In the genomic region with DNA sequence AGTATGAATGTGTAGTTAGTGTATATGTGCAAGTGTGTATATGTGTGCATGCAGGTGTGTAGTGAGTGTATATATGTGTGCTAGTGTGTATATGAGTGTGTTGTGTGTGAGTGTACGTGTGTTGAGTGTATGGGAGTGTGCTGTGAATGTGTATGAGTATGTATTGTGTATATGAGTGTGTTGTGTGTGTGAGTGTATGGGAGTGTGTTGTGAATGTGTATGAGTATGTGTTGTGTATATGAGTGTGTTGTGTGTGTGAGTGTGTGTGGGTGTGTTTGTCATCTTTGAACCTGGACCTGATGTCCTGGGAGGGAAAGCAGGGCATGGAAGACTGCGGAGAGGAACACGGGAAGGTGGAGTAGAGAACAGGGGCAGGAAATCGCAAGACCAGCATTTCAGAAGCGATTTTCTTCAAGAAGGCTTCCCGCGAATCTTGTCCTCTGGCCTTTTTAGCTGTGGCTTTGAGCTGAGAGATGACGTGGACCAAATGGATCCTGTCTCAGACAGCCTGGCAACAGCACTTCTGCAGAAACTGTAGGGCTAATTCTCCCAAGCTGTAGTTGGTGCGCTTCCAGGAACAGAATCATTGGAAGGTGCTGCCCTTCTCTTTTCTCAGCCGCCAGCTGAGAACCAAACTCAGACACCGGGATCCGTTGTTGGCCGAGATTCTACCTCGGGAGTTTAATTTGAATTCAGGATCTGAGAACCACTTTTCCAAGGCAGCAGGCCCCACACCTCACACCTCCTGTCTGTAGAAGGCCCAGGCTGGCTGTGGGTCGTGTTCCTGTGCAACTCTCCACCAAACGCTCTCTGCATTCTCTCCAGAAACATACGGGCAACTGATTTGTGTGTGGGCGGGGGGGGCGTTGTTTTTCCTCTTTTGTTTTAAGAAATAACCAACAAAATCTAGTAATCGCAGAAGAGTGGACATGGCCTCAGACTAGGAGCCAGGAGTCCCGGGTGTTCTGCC, we compare ENCODE assay signal across 8 cellular contexts.
DNase-seq lines count a peak whose midpoint lies in the region; ATAC-seq and TF ChIP-seq lines count a peak whose summit lies in the region.

No MANE protein-coding gene starts in this region.

- peak overlapping the region; percentile 99 for H2BK15ac ChIP-seq in IMR-90 (ENCODE audit: low read depth, low read length)

- H3K27me3 ChIP-seq in IMR-90 (ENCODE audit: control insufficient read depth, insufficient read depth, low read length), result no peaks in the 10 kb centered on the region
- no peaks in the 10 kb centered on the region for H3K27me3 ChIP-seq in liver (ENCODE audit: control insufficient read depth in 4 of 4, insufficient read depth in 4 of 4, low read length in 3 of 4)
- H3K27me3 ChIP-seq in testis, result no peaks in the 10 kb centered on the region

- H3K4me3 ChIP-seq in IMR-90 (ENCODE audit: insufficient read depth, low read depth, low read length) (no peak overlapping the region; the same call in 1 of the 2 replicates), choroid plexus epithelial cell (ENCODE audit: low read depth, low read length) (no peak overlapping the region), liver (ENCODE audit: low read depth in 1 of 3, low read length in 3 of 3) (no peak overlapping the region), testis (no peak overlapping the region)

- H3K9ac ChIP-seq in IMR-90 (ENCODE audit: low read depth, low read length) (peak overlapping the region; percentile 60), liver (ENCODE audit: low read depth in 1 of 2, low read length in 2 of 2) (no peak overlapping the region)

- peak overlapping the region; percentile 59 for H2AK9ac ChIP-seq in IMR-90 (replicated peaks; ENCODE audit: low read depth, low read length, poor library complexity)

- H4K8ac ChIP-seq in IMR-90 (ENCODE audit: low read depth in 2 of 2, low read length in 2 of 2), result peak overlapping the region; percentile 58 to 89

- no peak for TF ChIP-seq POLR2A in IMR-90 (IDR thresholded peaks at IDR 0.05; ENCODE audit: low read depth, low read length)
- no peak for TF ChIP-seq POLR2A in testis (IDR thresholded peaks at IDR 0.05)

- H2BK5ac ChIP-seq in IMR-90 (ENCODE audit: low read depth, low read length, poor library complexity, severe bottlenecking), result peak overlapping the region; percentile 98

- no peaks in the 10 kb centered on the region for H3K9me3 ChIP-seq in IMR-90 (ENCODE audit: control insufficient read depth, insufficient read depth, low read length)
- no peaks in the 10 kb centered on the region for H3K9me3 ChIP-seq in liver (ENCODE audit: control insufficient read depth in 4 of 4, low read length in 3 of 4)
- no peaks in the 10 kb centered on the region for H3K9me3 ChIP-seq in testis

- H4K20me1 ChIP-seq in IMR-90 (ENCODE audit: insufficient read depth, low read length), result peaks cover 3% of the 10 kb centered on the region; the same call in 1 of the 2 replicates

- H3K27ac ChIP-seq in IMR-90 (ENCODE audit: insufficient read depth, low read length), result peak overlapping the region; percentile 86
- no peak overlapping the region for H3K27ac ChIP-seq in liver (ENCODE audit: low read depth in 1 of 2, low read length in 2 of 2)
- peak overlapping the region in 1 of 2 donors; percentile 32 for H3K27ac ChIP-seq in testis

- BruUV-seq in IMR-90 (replicated peaks; lab: Mats Ljungman, UMichigan), result no TSS peak

- H4K91ac ChIP-seq in IMR-90 (ENCODE audit: insufficient read depth, low read depth, low read length), result peak overlapping the region; percentile 84

- CTCF ChIA-PET in IMR-90 (lab: Yijun Ruan, JAX), result no interaction called here

- H2AFZ ChIP-seq in IMR-90 (replicated peaks; ENCODE audit: low read length, poor library complexity), result peak overlapping the region; percentile 82

- in situ Hi-C loops in IMR-90 (cut with MboI; ENCODE audit: low sequenced_read_pairs), result no loop called here

- H3K9me1 ChIP-seq in IMR-90 (ENCODE audit: insufficient read depth, low read length), result peaks cover 19% of the 10 kb centered on the region

- H2BK20ac ChIP-seq in IMR-90 (ENCODE audit: low read depth, low read length), result peak overlapping the region; percentile 84

- peak overlapping the region; percentile 75 for H4K5ac ChIP-seq in IMR-90 (ENCODE audit: low read depth, low read length)

- intact Hi-C loops in IMR-90 (cut with micrococcal nuclease), result loop anchor here (1.0 kb wide), 1 partner anchor 116 kb away; no protein-coding TSS in a partner anchor
- intact Hi-C loops in testis (cut with DNase I; ENCODE audit: low total_unique reads), result no loop called here

- peaks cover 18 to 73% of the 10 kb centered on the region in 2 experiments for H3K79me1 ChIP-seq in IMR-90 (ENCODE audit: low read depth in 1 of 2, low read length in 2 of 2)

- TF ChIP-seq RAD21 in IMR-90 (IDR thresholded peaks at IDR 0.05; ENCODE audit: low read length), result no peak
- TF ChIP-seq RAD21 in liver (IDR thresholded peaks at IDR 0.05), result peak in 1 of 2 donors; percentile 14

- peak overlapping the region; percentile 94 for H3K14ac ChIP-seq in IMR-90 (replicated peaks; ENCODE audit: low read depth, low read length)

- H3K23ac ChIP-seq in IMR-90 (ENCODE audit: low read depth, low read length), result peak overlapping the region; percentile 95

- TF ChIP-seq CTCF in IMR-90 (conservative IDR thresholded peaks at IDR 0.05; ENCODE audit: low read depth, low read length) (no peak), choroid plexus epithelial cell (conservative IDR thresholded peaks at IDR 0.05; ENCODE audit: low read depth, low read length) (no peak), liver (IDR thresholded peaks at IDR 0.05; ENCODE audit: low read depth, low read length, missing input control) (no peak), testis (IDR thresholded peaks at IDR 0.05) (no peak)

- peak overlapping the region; percentile 82 for H3K4me2 ChIP-seq in IMR-90 (ENCODE audit: low read depth, low read length)

- H2BK120ac ChIP-seq in IMR-90 (ENCODE audit: low read depth, low read length), result peak overlapping the region; percentile 91

- peak overlapping the region; percentile 95 for H2AK5ac ChIP-seq in IMR-90 (ENCODE audit: low read depth, low read length)

- peak overlapping the region; percentile 88 for H3K18ac ChIP-seq in IMR-90 (ENCODE audit: low read depth, low read length)

- peaks cover 26% of the 10 kb centered on the region for H3K36me3 ChIP-seq in IMR-90 (ENCODE audit: control insufficient read depth, insufficient read depth, low read length)
- H3K36me3 ChIP-seq in liver (ENCODE audit: control insufficient read depth in 4 of 4, insufficient read depth in 3 of 4, low read depth in 1 of 4, low read length in 3 of 4), result peaks cover 7 to 44% (median 31%) of the 10 kb centered on the region in 4 donors
- H3K36me3 ChIP-seq in testis (ENCODE audit: low read depth, missing control alignments), result no peaks in the 10 kb centered on the region

- H3K4me1 ChIP-seq in IMR-90 (ENCODE audit: control insufficient read depth, insufficient read depth, low read length), result peaks cover 14% of the 10 kb centered on the region
- peaks cover 2 to 14% (median 11%) of the 10 kb centered on the region in 4 donors for H3K4me1 ChIP-seq in liver (ENCODE audit: control insufficient read depth in 4 of 4, insufficient read depth in 4 of 4, low read length in 3 of 4)
- peaks cover 5% of the 10 kb centered on the region for H3K4me1 ChIP-seq in testis

- POLR2A ChIA-PET in IMR-90 (lab: Charles Lee; ENCODE audit: unreplicated experiment), result interaction anchor here (0.6 kb wide), 2 partner anchors 9 to 107 kb away, joined by 3 to 18 read pairs; no protein-coding TSS in a partner anchor

- peak overlapping the region; percentile 96 for H3K4ac ChIP-seq in IMR-90 (ENCODE audit: low read depth, low read length)

- DNase-seq in IMR-90 (peak; percentile 98), choroid plexus epithelial cell (ENCODE audit: low read depth) (peak; percentile 57), testis (peak; percentile 60), NOMO-1 (lab: John Stamatoyannopoulos, UW; ENCODE audit: unreplicated experiment in 2 of 2) (no peak), CD1c-positive myeloid dendritic cell (ENCODE audit: extremely low spot score) (no peak)

- ATAC-seq in IMR-90 (ENCODE audit: low read depth) (peak; percentile 88), HG03460 (IDR thresholded peaks at IDR 0.05; ENCODE audit: unreplicated experiment) (no peak), HG03280 (IDR thresholded peaks at IDR 0.05; ENCODE audit: unreplicated experiment) (no peak)

- H3K56ac ChIP-seq in IMR-90 (ENCODE audit: extremely low read depth, insufficient read depth, low read length), result peak overlapping the region; percentile 72

- dilution Hi-C loops in IMR-90 (cut with HindIII; ENCODE audit: low sequenced_read_pairs, unreplicated experiment), result no loop called here

- 15% methylated on average over 2 of the region's 21 CpGs; no CpG with 5 or more reads in 1 of the 2 experiments for whole genome bisulfite sequencing in IMR-90 (ENCODE audit: extremely low coverage in 2 of 2, insufficient read length in 1 of 2), 2 experiments
- 83% methylated on average over 21 of the region's 21 CpGs for WGBS in liver
- WGBS in testis, 2 donors, result 25 to 36% methylated on average over 21 of the region's 21 CpGs

TF ChIP-seq in IMR-90, 13 proteins besides CTCF, POLR2A, EP300 and RAD21:
- TF ChIP-seq FOS (IDR thresholded peaks at IDR 0.05; ENCODE audit: low read depth, low read length) (0 out of 2 replicates have a peak, but pooled peaks have one; percentile 7), NFE2L2 (IDR thresholded peaks at IDR 0.05; ENCODE audit: low read depth, low read length) (no peak), MAFK (IDR thresholded peaks at IDR 0.05; ENCODE audit: low read depth, low read length) (peak; percentile 70), RFX5 (IDR thresholded peaks at IDR 0.05; ENCODE audit: low read depth, low read length) (peak; percentile 58; the same call in 1 of the 2 replicates)

TF ChIP-seq in liver, 16 proteins besides CTCF, POLR2A, EP300 and RAD21:
- TF ChIP-seq TAF1 (conservative IDR thresholded peaks at IDR 0.05) (no peak), EGR1 (IDR thresholded peaks at IDR 0.05; ENCODE audit: low read depth in 2 of 2) (no peak), SP1 (IDR thresholded peaks at IDR 0.05) (peak; percentile 18)

Comparison
In these comparisons a context has a peak if more than half of its experiments do, and no peak if none do; other contexts are left out.
1. DNase-seq: peak in IMR-90 (single experiment), choroid plexus epithelial cell (single experiment) and testis (single experiment); none in NOMO-1 (0 of 2) and CD1c-positive myeloid dendritic cell (single experiment).